1 cellular context compared by ENCODE assay signal in the genomic region with DNA sequence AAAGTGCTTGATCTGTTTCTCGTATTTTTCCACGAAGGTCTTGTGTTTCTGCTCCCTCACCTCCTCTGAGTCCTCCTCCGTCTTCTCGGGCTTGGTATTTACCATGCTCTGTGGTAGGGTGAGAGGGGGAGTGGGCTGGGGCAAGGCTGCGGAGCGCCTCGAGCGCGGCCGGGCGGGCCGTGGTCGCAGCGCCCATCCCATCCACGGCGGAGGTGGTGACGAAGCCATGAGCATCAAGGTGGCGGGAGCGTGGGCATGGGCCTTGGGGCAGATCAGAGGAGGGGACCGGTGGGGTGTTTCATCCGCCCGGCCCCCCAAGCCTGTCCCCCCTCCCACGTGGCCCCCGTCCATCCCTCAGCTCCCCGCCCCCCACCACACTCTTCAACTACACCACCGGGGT.
TF ChIP-seq lines count a peak whose summit lies in the region.

No MANE protein-coding gene starts in this region.

TF ChIP-seq in IMR-90, 13 proteins besides CTCF, POLR2A, EP300 and RAD21:
- TF ChIP-seq BHLHE40 (IDR thresholded peaks at IDR 0.05; ENCODE audit: low read depth, low read length) (no peak), NFE2L2 (IDR thresholded peaks at IDR 0.05; ENCODE audit: low read depth, low read length) (no peak), MXI1 (IDR thresholded peaks at IDR 0.05; ENCODE audit: borderline replicate concordance, low read depth, low read length) (no peak), FOS (IDR thresholded peaks at IDR 0.05; ENCODE audit: low read depth, low read length) (no peak), CEBPB (IDR thresholded peaks at IDR 0.05; ENCODE audit: low read depth, low read length) (no peak), SMC3 (IDR thresholded peaks at IDR 0.05; ENCODE audit: low read depth, low read length) (no peak), RCOR1 (IDR thresholded peaks at IDR 0.05; ENCODE audit: insufficient replicate concordance, low read length) (no peak), MAFK (IDR thresholded peaks at IDR 0.05; ENCODE audit: low read depth, low read length) (no peak), CHD1 (IDR thresholded peaks at IDR 0.05; ENCODE audit: low read depth, low read length) (no peak), RFX5 (IDR thresholded peaks at IDR 0.05; ENCODE audit: low read depth, low read length) (no peak)
- TF ChIP-seq, protein P1, sequence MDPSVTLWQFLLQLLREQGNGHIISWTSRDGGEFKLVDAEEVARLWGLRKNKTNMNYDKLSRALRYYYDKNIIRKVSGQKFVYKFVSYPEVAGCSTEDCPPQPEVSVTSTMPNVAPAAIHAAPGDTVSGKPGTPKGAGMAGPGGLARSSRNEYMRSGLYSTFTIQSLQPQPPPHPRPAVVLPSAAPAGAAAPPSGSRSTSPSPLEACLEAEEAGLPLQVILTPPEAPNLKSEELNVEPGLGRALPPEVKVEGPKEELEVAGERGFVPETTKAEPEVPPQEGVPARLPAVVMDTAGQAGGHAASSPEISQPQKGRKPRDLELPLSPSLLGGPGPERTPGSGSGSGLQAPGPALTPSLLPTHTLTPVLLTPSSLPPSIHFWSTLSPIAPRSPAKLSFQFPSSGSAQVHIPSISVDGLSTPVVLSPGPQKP (IDR thresholded peaks at IDR 0.05; ENCODE audit: borderline replicate concordance, low read depth, low read length) = no peak
- TF ChIP-seq, protein P2, sequence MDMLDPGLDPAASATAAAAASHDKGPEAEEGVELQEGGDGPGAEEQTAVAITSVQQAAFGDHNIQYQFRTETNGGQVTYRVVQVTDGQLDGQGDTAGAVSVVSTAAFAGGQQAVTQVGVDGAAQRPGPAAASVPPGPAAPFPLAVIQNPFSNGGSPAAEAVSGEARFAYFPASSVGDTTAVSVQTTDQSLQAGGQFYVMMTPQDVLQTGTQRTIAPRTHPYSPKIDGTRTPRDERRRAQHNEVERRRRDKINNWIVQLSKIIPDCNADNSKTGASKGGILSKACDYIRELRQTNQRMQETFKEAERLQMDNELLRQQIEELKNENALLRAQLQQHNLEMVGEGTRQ (IDR thresholded peaks at IDR 0.05; ENCODE audit: low read depth, low read length) = no peak
